ENCODE assay signal across 31 cellular contexts in the genomic region with DNA sequence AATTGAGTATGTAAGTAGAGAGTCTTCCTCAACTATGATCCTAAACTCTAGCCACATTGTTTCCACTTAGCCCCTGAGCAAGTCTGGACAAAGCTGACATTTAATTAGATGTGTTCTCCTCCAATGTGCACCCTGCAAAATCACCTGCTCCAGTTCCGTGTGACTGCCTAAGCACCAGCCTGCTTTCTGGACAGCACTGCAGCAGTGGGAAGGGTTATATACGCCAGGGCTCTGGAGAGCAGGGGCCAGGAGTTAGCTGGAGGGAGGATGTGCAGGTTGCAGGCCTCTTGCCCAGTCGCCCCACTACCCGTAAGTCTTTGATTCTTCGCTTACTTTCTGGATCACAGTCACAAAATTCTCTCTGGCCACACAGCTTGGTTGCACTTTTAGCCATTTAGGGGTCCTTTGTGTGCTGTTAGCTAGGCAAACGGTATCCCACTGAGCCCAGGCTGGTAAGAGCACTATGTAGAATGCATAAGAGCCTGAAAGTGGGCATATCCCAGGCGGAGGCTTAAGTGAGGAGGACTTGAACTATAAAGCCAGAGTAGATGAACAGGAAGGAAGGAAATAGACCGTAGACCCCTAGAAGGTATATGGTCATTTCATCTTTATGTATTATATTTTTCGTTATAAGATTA. TPM values are rescaled to one million over a fixed set of nuclear protein-coding genes. Genes with fewer than 3 reads are reported as not detected.
DNase-seq lines count a peak whose midpoint lies in the region; FAIRE-seq and TF ChIP-seq lines count a peak whose summit lies in the region.
"Had no signal": no experiment of that assay in that cellular context is flagged by ENCODE, and none has a peak within 500 bp of the region (broad histone marks: within the 10 kb centered on the region; RNA-seq: fewer than 3 reads in every experiment).

No MANE protein-coding gene starts in this region.

- dilution Hi-C loops in mammary epithelial cell (cut with HindIII; ENCODE audit: low sequenced_read_pairs): no loop called here

- no peak for FAIRE-seq in small intestine (lab: Jason Lieb, UNC)
- FAIRE-seq: colon, islet of Langerhans, pancreas, TTC549 had no signal

- H3K4me3 Mint-ChIP-seq in MCF 10A (ENCODE audit: unreplicated experiment) (no peak overlapping the region), brain (no peak overlapping the region)
- H3K4me3 Mint-ChIP-seq: activated CD8-positive, alpha-beta T cell treated with anti-CD3 and anti-CD28 coated beads for 36 hours; activated T-helper 17 cell treated with anti-CD3 and anti-CD28 coated beads, Interleukin-2, amount 50 U/mL, for 72 hours; B cell; CD8-positive, alpha-beta T cell; natural killer cell had no signal

- H3K4me1 ChIP-seq in mammary epithelial cell (ENCODE audit: insufficient read depth, low read length): peaks cover 6% of the 10 kb centered on the region
- H3K4me1 ChIP-seq in small intestine (ENCODE audit: control insufficient read depth in 2 of 2, insufficient read depth in 1 of 2, low read depth in 1 of 2, low read length in 1 of 2): peaks cover 1 to 5% of the 10 kb centered on the region in 2 donors
- H3K4me1 ChIP-seq: breast epithelium, pancreas, tibial nerve had no signal

- H3K9me3 Mint-ChIP-seq in MCF 10A (ENCODE audit: unreplicated experiment) (no peaks in the 10 kb centered on the region), brain (peaks cover 0 to 3% (median 0%) of the 10 kb centered on the region in 5 experiments)
- H3K9me3 Mint-ChIP-seq: activated CD8-positive, alpha-beta T cell treated with anti-CD3 and anti-CD28 coated beads for 36 hours; activated T-helper 17 cell treated with anti-CD3 and anti-CD28 coated beads, Interleukin-2, amount 50 U/mL, for 72 hours; CD8-positive, alpha-beta T cell; natural killer cell had no signal

- H3K36me3 Mint-ChIP-seq in MCF 10A (ENCODE audit: insufficient read depth, unreplicated experiment) (no peaks in the 10 kb centered on the region), brain (no peaks in the 10 kb centered on the region)
- H3K36me3 Mint-ChIP-seq: CD8-positive, alpha-beta T cell; natural killer cell had no signal

- CTCF ChIA-PET in mammary epithelial cell (lab: Charles Lee; ENCODE audit: low non-redundant PET) (no interaction called here), MCF 10A (lab: Yijun Ruan, JAX) (no interaction called here)

- peaks cover 17% of the 10 kb centered on the region for H3K27me3 Mint-ChIP-seq in MCF 10A (ENCODE audit: insufficient read depth, unreplicated experiment)
- H3K27me3 Mint-ChIP-seq in brain: peaks cover 3% of the 10 kb centered on the region

- no peaks in the 10 kb centered on the region for H3K9me3 ChIP-seq in mammary epithelial cell (replicated peaks; ENCODE audit: insufficient read depth, low read length)
- no peaks in the 10 kb centered on the region for H3K9me3 ChIP-seq in small intestine (ENCODE audit: control insufficient read depth, low read depth)
- H3K9me3 ChIP-seq: breast epithelium, pancreas, tibial nerve had no signal

- H3K27ac ChIP-seq in mammary epithelial cell (ENCODE audit: insufficient read depth, low read depth, low read length) (no peak overlapping the region), small intestine (ENCODE audit: low read depth in 1 of 2, low read length in 1 of 2) (no peak overlapping the region)
- H3K27ac ChIP-seq: breast epithelium, KMS-11, pancreas, RWPE1, tibial nerve had no signal

- H2AFZ ChIP-seq in mammary epithelial cell (ENCODE audit: low read depth, low read length): peak overlapping the region; percentile 21

- H3K4me2 ChIP-seq in mammary epithelial cell (ENCODE audit: insufficient read depth, low read depth, low read length): no peak overlapping the region
- H3K4me2 ChIP-seq: KMS-11 had no signal

- no peaks in the 10 kb centered on the region for H3K79me2 ChIP-seq in mammary epithelial cell (ENCODE audit: insufficient read depth, low read length)

- BruUV-seq in mammary epithelial cell (replicated peaks; lab: Mats Ljungman, UMichigan): no TSS peak
- BruUV-seq in MCF 10A (replicated peaks; lab: Mats Ljungman, UMichigan): no TSS peak

- H3K4me3 ChIP-seq in mammary epithelial cell (replicated peaks in 1 of 3; ENCODE audit: insufficient read depth in 1 of 3, low read depth in 2 of 3, low read length in 3 of 3): no peak overlapping the region
- H3K4me3 ChIP-seq in small intestine (ENCODE audit: low read depth in 1 of 2, low read length in 2 of 2): no peak overlapping the region
- H3K4me3 ChIP-seq: breast epithelium, pancreas, tibial nerve had no signal

- H3K27ac Mint-ChIP-seq in MCF 10A (ENCODE audit: low read depth, unreplicated experiment) (no peak overlapping the region), brain (peak overlapping the region in 3 of 5 experiments; percentile 38 to 61 (median 40))
- H3K27ac Mint-ChIP-seq: activated CD8-positive, alpha-beta T cell treated with anti-CD3 and anti-CD28 coated beads for 36 hours; activated T-helper 17 cell treated with anti-CD3 and anti-CD28 coated beads, Interleukin-2, amount 50 U/mL, for 72 hours; B cell; CD8-positive, alpha-beta T cell; natural killer cell had no signal

- H3K4me1 Mint-ChIP-seq in MCF 10A (ENCODE audit: insufficient read depth, unreplicated experiment): peaks cover 10% of the 10 kb centered on the region
- H3K4me1 Mint-ChIP-seq in brain: peaks cover 23% of the 10 kb centered on the region
- H3K4me1 Mint-ChIP-seq: activated T-helper 17 cell treated with anti-CD3 and anti-CD28 coated beads, Interleukin-2, amount 50 U/mL, for 72 hours; natural killer cell had no signal

- H3K27me3 ChIP-seq in mammary epithelial cell (ENCODE audit: insufficient read depth, low read length) (no peaks in the 10 kb centered on the region), small intestine (ENCODE audit: control insufficient read depth in 2 of 2, insufficient read depth in 2 of 2, low read length in 2 of 2) (no peaks in the 10 kb centered on the region)
- H3K27me3 ChIP-seq: breast epithelium, pancreas, tibial nerve had no signal

- in situ Hi-C loops in mammary epithelial cell (cut with MboI; ENCODE audit: low sequenced_read_pairs in 2 of 2): no loop called here

- TF ChIP-seq CTCF in mammary epithelial cell (conservative IDR thresholded peaks at IDR 0.05 in 1 of 2, IDR thresholded peaks at IDR 0.05 in 1 of 2; ENCODE audit: extremely low read depth in 1 of 2, insufficient read depth in 1 of 2, low read depth in 1 of 2, low read length in 2 of 2): no peak
- no peak for TF ChIP-seq CTCF in MCF 10A (IDR thresholded peaks at IDR 0.05; ENCODE audit: unreplicated experiment)
- no peak for TF ChIP-seq CTCF in brain (conservative IDR thresholded peaks at IDR 0.05)

- POLR2A ChIA-PET in MCF 10A (lab: Yijun Ruan, JAX): interaction anchor here (0.6 to 1.1 kb wide), 3 partner anchors 14 to 70 kb away, joined by 3 to 4 read pairs (median 3); no protein-coding TSS in a partner anchor

- H3K9ac ChIP-seq in mammary epithelial cell (ENCODE audit: insufficient read depth, low read length): no peak overlapping the region
- H3K9ac ChIP-seq: KMS-11 had no signal

- H4K20me1 ChIP-seq in mammary epithelial cell (ENCODE audit: insufficient read depth, low read length): no peaks in the 10 kb centered on the region

- intact Hi-C loops in mammary epithelial cell (cut with micrococcal nuclease): no loop called here
- intact Hi-C loops in MCF 10A (cut with micrococcal nuclease): no loop called here

- WGBS in mammary epithelial cell (ENCODE audit: low coverage, missing lambda C conversion rate): 48% methylated on average over 9 of the region's 9 CpGs
- 69 to 85% (median 76%) methylated on average over 9 of the region's 9 CpGs for WGBS in small intestine, 3 donors

- H3K36me3 ChIP-seq in mammary epithelial cell (ENCODE audit: insufficient read depth, low read length): no peaks in the 10 kb centered on the region
- no peaks in the 10 kb centered on the region for H3K36me3 ChIP-seq in small intestine (ENCODE audit: control insufficient read depth in 2 of 2, insufficient read depth in 2 of 2, low read length in 2 of 2)
- H3K36me3 ChIP-seq: breast epithelium, pancreas, tibial nerve had no signal

- DNase-seq in mammary epithelial cell (no peak), MCF 10A (ENCODE audit: unreplicated experiment) (no peak), NCI-H2107 (lab: John Stamatoyannopoulos, UW) (peak; percentile 44), small intestine (no peak), SKM-1 (lab: John Stamatoyannopoulos, UW; ENCODE audit: unreplicated experiment) (no peak)
- no peak for DNase-seq in activated CD4-positive, alpha-beta T cell treated with anti-CD3 and anti-CD28 coated beads, Interleukin-2, amount 50 U/mL, for 1 hour
- DNase-seq: activated CD4-positive, CD25-positive, alpha-beta regulatory T cell treated with anti-CD3 and anti-CD28 coated beads, Interleukin-2, amount 50 U/mL, for 72 hours; activated CD8-positive, alpha-beta T cell treated with anti-CD3 and anti-CD28 coated beads for 36 hours; activated naive CD4-positive, alpha-beta T cell treated with anti-CD3 and anti-CD28 coated beads, Interleukin-2, amount 50 U/mL, for 16 hours; amygdala; CD8-positive, alpha-beta T cell; DMS53; effector CD4-positive, alpha-beta T cell; GDM1; left ventricle myocardium superior; natural killer cell; NCI-H2081 treated with DMSO at 0.1 percent for 48 hours; NCI-H82; pancreas; right cardiac atrium; stimulated activated CD4-positive, alpha-beta T cell treated with anti-CD3 and anti-CD28 coated beads, Interleukin-2, amount 100 ng/mL, for 48 hours had no signal

RNA-seq across cellular contexts. Expression of a gene that starts 10.7 kb away (rescaled TPM):
- total RNA-seq in mammary epithelial cell: 10 to 100 TPM; 35.3 to 63.2 TPM
- 8.6 TPM for polyA plus RNA-seq in mammary epithelial cell
- 37.3 TPM for polyA minus RNA-seq in mammary epithelial cell
- total RNA-seq in MCF 10A (2022): 11.6 and 16.8 TPM in 2 replicates
- 3.6 TPM for polyA plus RNA-seq in brain (ENCODE audit: insufficient read depth, low read depth, low replicate concordance)
- polyA plus RNA-seq in small intestine: 1 to 10 TPM; 3.0 to 6.6 (median 5.1) TPM
